ENCODE assay signal across 24 cellular contexts in the genomic region with DNA sequence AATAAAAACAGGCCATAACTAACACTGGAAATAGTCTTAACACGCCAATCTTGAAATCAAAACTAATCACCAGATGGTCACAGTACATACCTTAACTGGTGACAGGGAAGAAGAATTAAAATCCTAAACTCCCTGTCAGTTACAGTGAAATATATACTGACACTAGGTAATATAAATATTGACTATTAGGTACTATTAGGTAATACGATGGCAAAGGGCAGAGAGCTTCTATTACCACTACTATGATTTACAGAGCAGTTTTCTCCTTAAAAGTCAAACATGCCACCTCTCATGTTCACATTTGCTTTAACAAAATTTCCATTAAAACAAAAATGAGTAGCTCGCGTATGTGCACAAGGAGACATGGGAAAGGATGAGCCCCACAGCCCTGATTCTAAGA. TPM values are rescaled to one million over a fixed set of nuclear protein-coding genes. Genes with fewer than 3 reads are reported as not detected.
A peak's percentile ranks its signal among the peaks of the same experiment; 100 is the strongest.
DNase-seq lines count a peak whose midpoint lies in the region; ATAC-seq and TF ChIP-seq lines count a peak whose summit lies in the region.
"Had no signal": no experiment of that assay in that cellular context is flagged by ENCODE, and none has a peak within 500 bp of the region (broad histone marks: within the 10 kb centered on the region; RNA-seq: fewer than 3 reads in every experiment).

No MANE protein-coding gene starts in this region.

- H3K36me3 Mint-ChIP-seq in MCF 10A (ENCODE audit: insufficient read depth, unreplicated experiment) (peaks cover 59% of the 10 kb centered on the region), type B pancreatic cell (peaks cover 41% of the 10 kb centered on the region)
- peaks cover 38 to 59% of the 10 kb centered on the region in 2 donors for H3K36me3 Mint-ChIP-seq in stimulated activated naive B cell treated with anti-CD40 and anti-IgM and Interleukin-4, amounts not matched to agents 10 μg/mL and 1 μg/mL and 100 μg/mL, for 72 hours

- no TSS peak for BruUV-seq in MCF 10A (replicated peaks; lab: Mats Ljungman, UMichigan)
- BruUV-seq in mammary epithelial cell (replicated peaks; lab: Mats Ljungman, UMichigan), result no TSS peak

- in situ Hi-C loops in mammary epithelial cell (cut with MboI; ENCODE audit: low sequenced_read_pairs in 2 of 2), result no loop called here

- CTCF ChIA-PET in MCF 10A (lab: Yijun Ruan, JAX), result no interaction called here
- CTCF ChIA-PET in mammary epithelial cell (lab: Charles Lee; ENCODE audit: low non-redundant PET), result interaction anchor here (0.6 kb wide), 1 partner anchor 46 kb away, joined by 4 read pairs; no protein-coding TSS in a partner anchor

- H2AFZ ChIP-seq in mammary epithelial cell (ENCODE audit: low read depth, low read length), result no peak overlapping the region

- H3K36me3 ChIP-seq in breast epithelium (peaks cover 3% of the 10 kb centered on the region), mammary epithelial cell (ENCODE audit: insufficient read depth, low read length) (peaks cover 28% of the 10 kb centered on the region), right lobe of liver (peaks cover 0 to 47% (median 15%) of the 10 kb centered on the region in 4 donors)

- H3K9me3 Mint-ChIP-seq in MCF 10A (ENCODE audit: unreplicated experiment), result no peaks in the 10 kb centered on the region
- H3K9me3 Mint-ChIP-seq in type B pancreatic cell, result no peaks in the 10 kb centered on the region
- no peaks in the 10 kb centered on the region for H3K9me3 Mint-ChIP-seq in stimulated activated naive B cell treated with anti-CD40 and anti-IgM and Interleukin-4, amounts not matched to agents 10 μg/mL and 1 μg/mL and 100 μg/mL, for 72 hours
- H3K9me3 Mint-ChIP-seq: CD14-positive monocyte; CD8-positive, alpha-beta memory T cell had no signal

- H3K4me3 Mint-ChIP-seq in MCF 10A (ENCODE audit: unreplicated experiment) (no peak overlapping the region), type B pancreatic cell (no peak overlapping the region)
- no peak overlapping the region for H3K4me3 Mint-ChIP-seq in stimulated activated naive B cell treated with anti-CD40 and anti-IgM and Interleukin-4, amounts not matched to agents 10 μg/mL and 1 μg/mL and 100 μg/mL, for 72 hours
- H3K4me3 Mint-ChIP-seq: CD14-positive monocyte had no signal

- no peak for TF ChIP-seq CTCF in MCF 10A (IDR thresholded peaks at IDR 0.05; ENCODE audit: unreplicated experiment)
- no peak for TF ChIP-seq CTCF in breast epithelium (IDR thresholded peaks at IDR 0.05)
- no peak for TF ChIP-seq CTCF in mammary epithelial cell (conservative IDR thresholded peaks at IDR 0.05 in 1 of 2, IDR thresholded peaks at IDR 0.05 in 1 of 2; ENCODE audit: extremely low read depth in 1 of 2, insufficient read depth in 1 of 2, low read depth in 1 of 2, low read length in 2 of 2)
- no peak for TF ChIP-seq CTCF in right lobe of liver (IDR thresholded peaks at IDR 0.05)
- TF ChIP-seq CTCF in type B pancreatic cell (conservative IDR thresholded peaks at IDR 0.05), result no peak

- H3K27me3 ChIP-seq in breast epithelium (no peaks in the 10 kb centered on the region), mammary epithelial cell (ENCODE audit: insufficient read depth, low read length) (no peaks in the 10 kb centered on the region), right lobe of liver (no peaks in the 10 kb centered on the region)
- H3K27me3 ChIP-seq: BE2C had no signal

- dilution Hi-C loops in mammary epithelial cell (cut with HindIII; ENCODE audit: low sequenced_read_pairs), result no loop called here

- H3K9me3 ChIP-seq in breast epithelium, result no peaks in the 10 kb centered on the region
- H3K9me3 ChIP-seq in mammary epithelial cell (replicated peaks; ENCODE audit: insufficient read depth, low read length), result no peaks in the 10 kb centered on the region
- H3K9me3 ChIP-seq in right lobe of liver, result no peaks in the 10 kb centered on the region
- H3K9me3 ChIP-seq: BE2C had no signal

- H4K20me1 ChIP-seq in mammary epithelial cell (ENCODE audit: insufficient read depth, low read length), result no peaks in the 10 kb centered on the region

- H3K27ac ChIP-seq in breast epithelium, result no peak overlapping the region
- H3K27ac ChIP-seq in mammary epithelial cell (ENCODE audit: insufficient read depth, low read depth, low read length), result peak overlapping the region; percentile 25
- no peak overlapping the region for H3K27ac ChIP-seq in right lobe of liver

- no peaks in the 10 kb centered on the region for H3K27me3 Mint-ChIP-seq in MCF 10A (ENCODE audit: insufficient read depth, unreplicated experiment)
- H3K27me3 Mint-ChIP-seq in type B pancreatic cell, result no peaks in the 10 kb centered on the region
- no peaks in the 10 kb centered on the region for H3K27me3 Mint-ChIP-seq in stimulated activated naive B cell treated with anti-CD40 and anti-IgM and Interleukin-4, amounts not matched to agents 10 μg/mL and 1 μg/mL and 100 μg/mL, for 72 hours
- H3K27me3 Mint-ChIP-seq: CD8-positive, alpha-beta memory T cell had no signal

- H3K27ac Mint-ChIP-seq in MCF 10A (ENCODE audit: low read depth, unreplicated experiment) (peak overlapping the region; percentile 67), type B pancreatic cell (peak overlapping the region; percentile 19)
- H3K27ac Mint-ChIP-seq in stimulated activated naive B cell treated with anti-CD40 and anti-IgM and Interleukin-4, amounts not matched to agents 10 μg/mL and 1 μg/mL and 100 μg/mL, for 72 hours, result no peak overlapping the region

- intact Hi-C loops in MCF 10A (cut with micrococcal nuclease), result no loop called here
- intact Hi-C loops in breast epithelium (cut with DNase I; ENCODE audit: low total_unique reads), result no loop called here
- intact Hi-C loops in mammary epithelial cell (cut with micrococcal nuclease), result no loop called here
- intact Hi-C loops in right lobe of liver (cut with DNase I), result no loop called here

- H3K4me1 Mint-ChIP-seq in MCF 10A (ENCODE audit: insufficient read depth, unreplicated experiment) (peaks cover 17% of the 10 kb centered on the region), type B pancreatic cell (ENCODE audit: unreplicated experiment) (peaks cover 12% of the 10 kb centered on the region)
- peaks cover 0 to 4% of the 10 kb centered on the region in 2 donors for H3K4me1 Mint-ChIP-seq in stimulated activated naive B cell treated with anti-CD40 and anti-IgM and Interleukin-4, amounts not matched to agents 10 μg/mL and 1 μg/mL and 100 μg/mL, for 72 hours

- H3K9ac ChIP-seq in mammary epithelial cell (ENCODE audit: insufficient read depth, low read length), result no peak overlapping the region

- POLR2A ChIA-PET in MCF 10A (lab: Yijun Ruan, JAX), result interaction anchor here (1.4 to 3.4 kb wide), 2 partner anchors 15 to 20 kb away, joined by 3 to 24 read pairs; a partner anchor contains a TSS

- no peaks in the 10 kb centered on the region for H3K4me1 ChIP-seq in breast epithelium
- H3K4me1 ChIP-seq in mammary epithelial cell (ENCODE audit: insufficient read depth, low read length), result peaks cover 27% of the 10 kb centered on the region
- H3K4me1 ChIP-seq in right lobe of liver, result peaks cover 0 to 11% (median 5%) of the 10 kb centered on the region in 4 donors
- H3K4me1 ChIP-seq: BE2C had no signal

- no peak overlapping the region for H3K4me2 ChIP-seq in mammary epithelial cell (ENCODE audit: insufficient read depth, low read depth, low read length)

- DNase-seq in MCF 10A (ENCODE audit: unreplicated experiment) (no peak), breast epithelium (ENCODE audit: low spot score in 2 of 2) (no peak), mammary epithelial cell (no peak), right lobe of liver (no peak), type B pancreatic cell (ENCODE audit: extremely low spot score, unreplicated experiment) (no peak), LoVo (ENCODE audit: low spot score) (no peak)
- no peak for DNase-seq in stimulated activated naive CD8-positive, alpha-beta T cell treated with anti-CD3 and anti-CD28 coated beads, Interleukin-15, Interleukin-2, amounts not matched to agents 100 U/mL and 50 U/mL, for 24 hours
- DNase-seq in stimulated activated naive B cell treated with anti-CD40 and anti-IgM and Interleukin-4, amounts not matched to agents 10 μg/mL and 1 μg/mL and 100 μg/mL, for 72 hours, result no peak
- DNase-seq: 8988T; ACHN; BE2C; Calu3; CD8-positive, alpha-beta memory T cell; DMS79 treated with DMSO at 0.1 percent for 48 hours; GF-D8; KBM-7; MM.1S; NCI-H1694; NCI-H2029 treated with DMSO at 0.1 percent for 48 hours; NCI-H446; NCI-H524 treated with DMSO at 0.1 percent for 48 hours; NCI-H774 had no signal

- peak; percentile 42 to 87 (median 68) for ATAC-seq in right lobe of liver
- no peak for ATAC-seq in stimulated activated naive CD8-positive, alpha-beta T cell treated with anti-CD3 and anti-CD28 coated beads, Interleukin-15, Interleukin-2, amounts not matched to agents 100 U/mL and 50 U/mL, for 24 hours
- no peak for ATAC-seq in stimulated activated naive B cell treated with anti-CD40 and anti-IgM and Interleukin-4, amounts not matched to agents 10 μg/mL and 1 μg/mL and 100 μg/mL, for 72 hours (replicated peaks)
- ATAC-seq: SK-N-SH treated with all-trans-retinoic acid at 6 μM for 48 hours had no signal

- H3K4me3 ChIP-seq in breast epithelium, result no peak overlapping the region
- no peak overlapping the region for H3K4me3 ChIP-seq in mammary epithelial cell (replicated peaks in 1 of 3; ENCODE audit: insufficient read depth in 1 of 3, low read depth in 2 of 3, low read length in 3 of 3)
- no peak overlapping the region for H3K4me3 ChIP-seq in right lobe of liver

- 99% methylated on average over 4 of the region's 4 CpGs for WGBS in mammary epithelial cell (ENCODE audit: low coverage, missing lambda C conversion rate)
- WGBS in right lobe of liver (ENCODE audit: insufficient coverage, low coverage, low lambda C conversion rate, missing lambda C conversion rate), result 61% methylated on average over 4 of the region's 4 CpGs

- TF ChIP-seq POLR2A in breast epithelium (IDR thresholded peaks at IDR 0.05) (no peak), right lobe of liver (IDR thresholded peaks at IDR 0.05) (no peak)

- H3K79me2 ChIP-seq in mammary epithelial cell (ENCODE audit: insufficient read depth, low read length), result peaks cover 27% of the 10 kb centered on the region

RNA-seq across cellular contexts. Expression of a gene that starts 19.2 kb away (rescaled TPM):
- total RNA-seq in MCF 10A (2022), result 43.9 and 50.6 TPM in 2 replicates
- 100 to 1,000 TPM in 1 of 3 donors, 10 to 100 TPM in 2; 79.0 to 101 (median 89.9) TPM for total RNA-seq in breast epithelium
- 10 to 100 TPM; 51.3 to 62.8 TPM for total RNA-seq in mammary epithelial cell
- polyA plus RNA-seq in mammary epithelial cell, result 28.8 TPM
- polyA minus RNA-seq in mammary epithelial cell, result 62.1 TPM
- total RNA-seq in right lobe of liver, result 10 to 100 TPM; 24.7 to 42.0 (median 28.8) TPM
- total RNA-seq in type B pancreatic cell (ENCODE audit: low replicate concordance), result 50.2 and 52.7 TPM in 2 replicates

RNA-seq across cellular contexts. Expression of a gene that starts 19.8 kb away (rescaled TPM):
- total RNA-seq in MCF 10A (2022) (70.4 and 87.7 TPM in 2 replicates), breast epithelium (10 to 100 TPM; 23.0 to 29.0 (median 23.9) TPM), mammary epithelial cell (10 to 100 TPM; 27.0 to 85.4 TPM), right lobe of liver (10 to 100 TPM; 11.8 to 23.4 (median 15.4) TPM), type B pancreatic cell (ENCODE audit: low replicate concordance) (66.2 and 84.0 TPM in 2 replicates)
- 7.0 TPM for polyA plus RNA-seq in mammary epithelial cell
- 41.3 TPM for polyA minus RNA-seq in mammary epithelial cell

Comparison
In these comparisons a context has a peak if more than half of its experiments do, and no peak if none do; other contexts are left out.
1. ATAC-seq: peak in right lobe of liver (4 of 4); none in stimulated activated naive CD8-positive, alpha-beta T cell treated with anti-CD3 and anti-CD28 coated beads, Interleukin-15, Interleukin-2, amounts not matched to agents 100 U/mL and 50 U/mL, for 24 hours (single experiment) and stimulated activated naive B cell treated with anti-CD40 and anti-IgM and Interleukin-4, amounts not matched to agents 10 μg/mL and 1 μg/mL and 100 μg/mL, for 72 hours (0 of 2).